In the genomic region with DNA sequence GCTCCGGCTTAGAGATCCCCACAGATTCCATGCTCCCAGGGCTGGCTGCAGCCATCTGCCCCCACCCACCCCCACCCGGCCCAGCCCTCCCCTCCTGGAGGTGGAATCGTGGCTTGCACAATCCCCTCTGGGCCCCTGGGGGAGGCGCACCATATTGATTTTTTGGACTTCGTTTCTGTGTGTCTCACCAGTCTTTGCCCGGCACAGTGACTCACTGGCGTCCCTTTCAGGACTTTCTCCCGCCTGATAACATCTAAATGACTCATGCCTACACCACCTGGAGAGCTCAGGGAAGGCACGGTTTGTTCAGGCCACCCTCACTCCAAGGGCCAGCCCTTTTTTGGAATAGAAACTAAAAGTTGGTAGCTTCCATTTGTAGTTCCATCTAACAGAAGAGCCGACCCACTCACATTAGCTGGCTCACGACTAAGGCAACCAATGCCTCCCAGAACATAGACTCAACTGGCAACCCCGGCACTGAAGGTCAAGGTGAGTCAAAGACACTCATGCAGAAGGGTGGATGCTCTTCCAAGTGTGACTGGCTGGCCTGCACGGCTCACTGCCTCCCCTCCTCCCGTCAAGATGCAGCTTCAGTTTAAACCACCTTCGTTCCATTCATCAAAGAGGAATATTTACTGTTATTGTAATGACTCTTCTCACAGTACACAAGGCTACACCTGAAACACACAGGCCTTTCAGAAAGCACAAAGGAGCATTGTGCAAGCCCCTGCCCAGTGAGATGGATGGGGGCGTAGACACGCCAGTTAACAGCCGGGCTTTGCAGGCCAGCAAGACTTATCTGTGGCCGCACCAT, we compare ENCODE assay signal across 1 cellular context.
TF ChIP-seq lines count a peak whose summit lies in the region.

No MANE protein-coding gene starts in this region.

TF ChIP-seq in K562, 482 proteins besides CTCF, POLR2A, EP300 and RAD21 (continued from another document and continues in another):
- TF ChIP-seq, protein P1, sequence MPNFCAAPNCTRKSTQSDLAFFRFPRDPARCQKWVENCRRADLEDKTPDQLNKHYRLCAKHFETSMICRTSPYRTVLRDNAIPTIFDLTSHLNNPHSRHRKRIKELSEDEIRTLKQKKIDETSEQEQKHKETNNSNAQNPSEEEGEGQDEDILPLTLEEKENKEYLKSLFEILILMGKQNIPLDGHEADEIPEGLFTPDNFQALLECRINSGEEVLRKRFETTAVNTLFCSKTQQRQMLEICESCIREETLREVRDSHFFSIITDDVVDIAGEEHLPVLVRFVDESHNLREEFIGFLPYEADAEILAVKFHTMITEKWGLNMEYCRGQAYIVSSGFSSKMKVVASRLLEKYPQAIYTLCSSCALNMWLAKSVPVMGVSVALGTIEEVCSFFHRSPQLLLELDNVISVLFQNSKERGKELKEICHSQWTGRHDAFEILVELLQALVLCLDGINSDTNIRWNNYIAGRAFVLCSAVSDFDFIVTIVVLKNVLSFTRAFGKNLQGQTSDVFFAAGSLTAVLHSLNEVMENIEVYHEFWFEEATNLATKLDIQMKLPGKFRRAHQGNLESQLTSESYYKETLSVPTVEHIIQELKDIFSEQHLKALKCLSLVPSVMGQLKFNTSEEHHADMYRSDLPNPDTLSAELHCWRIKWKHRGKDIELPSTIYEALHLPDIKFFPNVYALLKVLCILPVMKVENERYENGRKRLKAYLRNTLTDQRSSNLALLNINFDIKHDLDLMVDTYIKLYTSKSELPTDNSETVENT (CRISPR knock-in tag; IDR thresholded peaks at IDR 0.05), result no peak
- TF ChIP-seq NR4A1 (CRISPR knock-in tag; IDR thresholded peaks at IDR 0.05) (no peak), NR4A1 (tag; IDR thresholded peaks at IDR 0.05) (no peak), SAP30 (IDR thresholded peaks at IDR 0.05; ENCODE audit: borderline replicate concordance, insufficient read depth, low read depth, low read length, poor library complexity, severe bottlenecking) (no peak), TAF9B (IDR thresholded peaks at IDR 0.05; ENCODE audit: partially characterized antibody) (peak; percentile 36), MBD2 (IDR thresholded peaks at IDR 0.05; ENCODE audit: borderline replicate concordance, low read depth) (0 out of 2 replicates have a peak, but pooled peaks have one; percentile 31), SRF (CRISPR knock-in tag; IDR thresholded peaks at IDR 0.05) (peak in 1 of 2 experiments; percentile 86; a peak in 2 of 4 replicates), TEAD2 (tag; IDR thresholded peaks at IDR 0.05) (no peak), ZKSCAN8 (CRISPR knock-in tag; IDR thresholded peaks at IDR 0.05) (no peak), OTX1 (CRISPR knock-in tag; IDR thresholded peaks at IDR 0.05) (no peak), ZBTB7A (IDR thresholded peaks at IDR 0.05; ENCODE audit: borderline replicate concordance, control insufficient read depth, low read depth, low read length) (no peak), ZFP30 (CRISPR knock-in tag; IDR thresholded peaks at IDR 0.05; ENCODE audit: borderline replicate concordance) (no peak), SPI1 (IDR thresholded peaks at IDR 0.05; ENCODE audit: borderline replicate concordance, low read depth, low read length) (no peak), CBFA2T2 (conservative IDR thresholded peaks at IDR 0.05) (peak; percentile 47; the same call in 1 of the 2 replicates), ELF1 (tag; IDR thresholded peaks at IDR 0.05) (no peak), NFXL1 (CRISPR knock-in tag; IDR thresholded peaks at IDR 0.05) (no peak), IRF2 (CRISPR knock-in tag; IDR thresholded peaks at IDR 0.05) (no peak), C11orf30 (IDR thresholded peaks at IDR 0.05; ENCODE audit: low read depth) (no peak), RBM15 (IDR thresholded peaks at IDR 0.05; ENCODE audit: insufficient read depth, low read length) (no peak), FOXK1 (CRISPR knock-in tag; IDR thresholded peaks at IDR 0.05; ENCODE audit: borderline replicate concordance) (no peak), NFE2 (IDR thresholded peaks at IDR 0.05; ENCODE audit: low read depth) (peak; percentile 70), RBM14 (IDR thresholded peaks at IDR 0.05; ENCODE audit: borderline replicate concordance, insufficient read depth, low read depth, low read length) (no peak), SAFB2 (IDR thresholded peaks at IDR 0.05; ENCODE audit: borderline replicate concordance, low read depth, low read length, severe bottlenecking) (no peak), PHB2 (IDR thresholded peaks at IDR 0.05; ENCODE audit: low read depth) (no peak), FIP1L1 (IDR thresholded peaks at IDR 0.05; ENCODE audit: low read depth, low read length, poor library complexity, severe bottlenecking) (no peak), SMARCA4 (IDR thresholded peaks at IDR 0.05) (peak; percentile 97), ZNF253 (CRISPR knock-in tag; conservative IDR thresholded peaks at IDR 0.05) (no peak)
- TF ChIP-seq, protein P2, sequence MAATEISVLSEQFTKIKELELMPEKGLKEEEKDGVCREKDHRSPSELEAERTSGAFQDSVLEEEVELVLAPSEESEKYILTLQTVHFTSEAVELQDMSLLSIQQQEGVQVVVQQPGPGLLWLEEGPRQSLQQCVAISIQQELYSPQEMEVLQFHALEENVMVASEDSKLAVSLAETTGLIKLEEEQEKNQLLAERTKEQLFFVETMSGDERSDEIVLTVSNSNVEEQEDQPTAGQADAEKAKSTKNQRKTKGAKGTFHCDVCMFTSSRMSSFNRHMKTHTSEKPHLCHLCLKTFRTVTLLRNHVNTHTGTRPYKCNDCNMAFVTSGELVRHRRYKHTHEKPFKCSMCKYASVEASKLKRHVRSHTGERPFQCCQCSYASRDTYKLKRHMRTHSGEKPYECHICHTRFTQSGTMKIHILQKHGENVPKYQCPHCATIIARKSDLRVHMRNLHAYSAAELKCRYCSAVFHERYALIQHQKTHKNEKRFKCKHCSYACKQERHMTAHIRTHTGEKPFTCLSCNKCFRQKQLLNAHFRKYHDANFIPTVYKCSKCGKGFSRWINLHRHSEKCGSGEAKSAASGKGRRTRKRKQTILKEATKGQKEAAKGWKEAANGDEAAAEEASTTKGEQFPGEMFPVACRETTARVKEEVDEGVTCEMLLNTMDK (IDR thresholded peaks at IDR 0.05; ENCODE audit: borderline replicate concordance, insufficient read depth, low read depth, low read length, poor library complexity, severe bottlenecking), result no peak
- TF ChIP-seq, protein P3, sequence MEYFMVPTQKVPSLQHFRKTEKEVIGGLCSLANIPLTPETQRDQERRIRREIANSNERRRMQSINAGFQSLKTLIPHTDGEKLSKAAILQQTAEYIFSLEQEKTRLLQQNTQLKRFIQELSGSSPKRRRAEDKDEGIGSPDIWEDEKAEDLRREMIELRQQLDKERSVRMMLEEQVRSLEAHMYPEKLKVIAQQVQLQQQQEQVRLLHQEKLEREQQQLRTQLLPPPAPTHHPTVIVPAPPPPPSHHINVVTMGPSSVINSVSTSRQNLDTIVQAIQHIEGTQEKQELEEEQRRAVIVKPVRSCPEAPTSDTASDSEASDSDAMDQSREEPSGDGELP (CRISPR knock-in tag; IDR thresholded peaks at IDR 0.05; ENCODE audit: borderline replicate concordance), result no peak
- TF ChIP-seq, protein P4, sequence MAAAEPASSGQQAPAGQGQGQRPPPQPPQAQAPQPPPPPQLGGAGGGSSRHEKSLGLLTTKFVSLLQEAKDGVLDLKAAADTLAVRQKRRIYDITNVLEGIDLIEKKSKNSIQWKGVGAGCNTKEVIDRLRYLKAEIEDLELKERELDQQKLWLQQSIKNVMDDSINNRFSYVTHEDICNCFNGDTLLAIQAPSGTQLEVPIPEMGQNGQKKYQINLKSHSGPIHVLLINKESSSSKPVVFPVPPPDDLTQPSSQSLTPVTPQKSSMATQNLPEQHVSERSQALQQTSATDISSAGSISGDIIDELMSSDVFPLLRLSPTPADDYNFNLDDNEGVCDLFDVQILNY (CRISPR knock-in tag; IDR thresholded peaks at IDR 0.05), result no peak
- TF ChIP-seq, protein P5, sequence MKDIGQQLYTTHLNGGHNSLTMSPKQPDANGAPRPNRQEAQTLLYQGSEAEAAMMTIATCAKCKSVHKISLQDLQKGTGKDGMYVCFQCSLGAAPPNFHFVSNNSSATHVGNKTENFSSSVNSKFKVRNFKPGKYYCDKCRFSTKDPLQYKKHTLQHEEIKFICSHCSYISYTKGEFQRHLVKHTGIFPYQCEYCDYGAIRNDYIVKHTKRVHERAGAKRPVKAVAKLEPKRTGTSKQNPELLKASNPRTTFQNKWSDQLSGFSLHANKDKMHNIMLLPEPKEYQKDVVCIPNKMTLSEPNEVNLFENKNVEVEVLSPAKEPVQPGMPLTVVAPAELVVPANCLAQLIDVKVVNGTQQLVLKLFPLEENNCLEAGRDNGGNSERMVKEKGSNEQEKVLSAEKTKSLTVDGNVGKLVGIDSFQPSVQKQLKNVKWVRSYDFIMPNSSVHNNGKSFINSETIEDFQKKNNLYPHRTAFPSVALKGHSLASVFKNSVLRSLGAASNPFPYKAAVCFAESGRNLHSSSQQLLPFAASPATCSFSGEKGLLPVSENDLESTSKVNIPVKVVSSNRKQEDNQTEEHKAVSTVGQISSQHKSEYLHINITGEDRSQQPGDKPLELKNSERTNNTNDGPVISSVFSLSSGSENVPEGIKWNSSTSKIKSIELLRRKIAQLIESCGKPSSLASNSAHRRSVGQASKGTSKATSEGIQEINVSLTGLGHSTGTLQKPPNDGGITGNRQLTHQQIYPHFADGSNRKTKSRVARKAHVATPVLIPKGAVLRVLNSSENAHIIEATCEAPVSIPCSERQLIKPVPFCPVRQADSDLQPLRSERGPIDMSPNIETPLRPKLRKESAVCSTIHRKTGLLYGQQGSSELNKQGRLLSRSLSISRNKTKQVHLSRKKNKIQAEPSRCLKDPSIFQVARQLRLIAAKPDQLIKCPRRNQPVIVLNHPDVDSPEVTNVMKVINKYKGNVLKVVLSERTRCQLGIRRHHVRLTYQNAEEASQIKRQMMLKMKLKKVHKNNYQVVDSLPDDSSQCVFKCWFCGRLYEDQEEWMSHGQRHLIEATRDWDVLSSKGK (CRISPR knock-in tag; IDR thresholded peaks at IDR 0.05), result no peak
- TF ChIP-seq, protein P6, sequence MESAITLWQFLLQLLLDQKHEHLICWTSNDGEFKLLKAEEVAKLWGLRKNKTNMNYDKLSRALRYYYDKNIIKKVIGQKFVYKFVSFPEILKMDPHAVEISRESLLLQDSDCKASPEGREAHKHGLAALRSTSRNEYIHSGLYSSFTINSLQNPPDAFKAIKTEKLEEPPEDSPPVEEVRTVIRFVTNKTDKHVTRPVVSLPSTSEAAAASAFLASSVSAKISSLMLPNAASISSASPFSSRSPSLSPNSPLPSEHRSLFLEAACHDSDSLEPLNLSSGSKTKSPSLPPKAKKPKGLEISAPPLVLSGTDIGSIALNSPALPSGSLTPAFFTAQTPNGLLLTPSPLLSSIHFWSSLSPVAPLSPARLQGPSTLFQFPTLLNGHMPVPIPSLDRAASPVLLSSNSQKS (CRISPR knock-in tag; IDR thresholded peaks at IDR 0.05), result no peak
- TF ChIP-seq, protein P7, sequence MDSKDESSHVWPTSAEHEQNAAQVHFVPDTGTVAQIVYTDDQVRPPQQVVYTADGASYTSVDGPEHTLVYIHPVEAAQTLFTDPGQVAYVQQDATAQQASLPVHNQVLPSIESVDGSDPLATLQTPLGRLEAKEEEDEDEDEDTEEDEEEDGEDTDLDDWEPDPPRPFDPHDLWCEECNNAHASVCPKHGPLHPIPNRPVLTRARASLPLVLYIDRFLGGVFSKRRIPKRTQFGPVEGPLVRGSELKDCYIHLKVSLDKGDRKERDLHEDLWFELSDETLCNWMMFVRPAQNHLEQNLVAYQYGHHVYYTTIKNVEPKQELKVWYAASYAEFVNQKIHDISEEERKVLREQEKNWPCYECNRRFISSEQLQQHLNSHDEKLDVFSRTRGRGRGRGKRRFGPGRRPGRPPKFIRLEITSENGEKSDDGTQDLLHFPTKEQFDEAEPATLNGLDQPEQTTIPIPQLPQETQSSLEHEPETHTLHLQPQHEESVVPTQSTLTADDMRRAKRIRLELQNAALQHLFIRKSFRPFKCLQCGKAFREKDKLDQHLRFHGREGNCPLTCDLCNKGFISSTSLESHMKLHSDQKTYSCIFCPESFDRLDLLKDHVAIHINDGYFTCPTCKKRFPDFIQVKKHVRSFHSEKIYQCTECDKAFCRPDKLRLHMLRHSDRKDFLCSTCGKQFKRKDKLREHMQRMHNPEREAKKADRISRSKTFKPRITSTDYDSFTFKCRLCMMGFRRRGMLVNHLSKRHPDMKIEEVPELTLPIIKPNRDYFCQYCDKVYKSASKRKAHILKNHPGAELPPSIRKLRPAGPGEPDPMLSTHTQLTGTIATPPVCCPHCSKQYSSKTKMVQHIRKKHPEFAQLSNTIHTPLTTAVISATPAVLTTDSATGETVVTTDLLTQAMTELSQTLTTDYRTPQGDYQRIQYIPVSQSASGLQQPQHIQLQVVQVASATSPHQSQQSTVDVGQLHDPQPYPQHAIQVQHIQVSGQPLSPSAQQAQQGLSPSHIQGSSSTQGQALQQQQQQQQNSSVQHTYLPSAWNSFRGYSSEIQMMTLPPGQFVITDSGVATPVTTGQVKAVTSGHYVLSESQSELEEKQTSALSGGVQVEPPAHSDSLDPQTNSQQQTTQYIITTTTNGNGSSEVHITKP (IDR thresholded peaks at IDR 0.05; ENCODE audit: partially characterized antibody), result peak; percentile 91
- TF ChIP-seq, protein P8, sequence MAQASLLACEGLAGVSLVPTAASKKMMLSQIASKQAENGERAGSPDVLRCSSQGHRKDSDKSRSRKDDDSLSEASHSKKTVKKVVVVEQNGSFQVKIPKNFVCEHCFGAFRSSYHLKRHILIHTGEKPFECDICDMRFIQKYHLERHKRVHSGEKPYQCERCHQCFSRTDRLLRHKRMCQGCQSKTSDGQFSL (CRISPR knock-in tag; IDR thresholded peaks at IDR 0.05), result no peak
- TF ChIP-seq, protein P8 (tag; IDR thresholded peaks at IDR 0.05), result no peak
- TF ChIP-seq, protein P9, sequence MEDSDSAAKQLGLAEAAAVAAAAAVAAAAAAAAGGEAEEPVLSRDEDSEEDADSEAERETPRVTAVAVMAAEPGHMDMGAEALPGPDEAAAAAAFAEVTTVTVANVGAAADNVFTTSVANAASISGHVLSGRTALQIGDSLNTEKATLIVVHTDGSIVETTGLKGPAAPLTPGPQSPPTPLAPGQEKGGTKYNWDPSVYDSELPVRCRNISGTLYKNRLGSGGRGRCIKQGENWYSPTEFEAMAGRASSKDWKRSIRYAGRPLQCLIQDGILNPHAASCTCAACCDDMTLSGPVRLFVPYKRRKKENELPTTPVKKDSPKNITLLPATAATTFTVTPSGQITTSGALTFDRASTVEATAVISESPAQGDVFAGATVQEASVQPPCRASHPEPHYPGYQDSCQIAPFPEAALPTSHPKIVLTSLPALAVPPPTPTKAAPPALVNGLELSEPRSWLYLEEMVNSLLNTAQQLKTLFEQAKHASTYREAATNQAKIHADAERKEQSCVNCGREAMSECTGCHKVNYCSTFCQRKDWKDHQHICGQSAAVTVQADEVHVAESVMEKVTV (CRISPR knock-in tag; IDR thresholded peaks at IDR 0.05), result no peak
